ENCODE assay signal across 25 cellular contexts in the genomic region with DNA sequence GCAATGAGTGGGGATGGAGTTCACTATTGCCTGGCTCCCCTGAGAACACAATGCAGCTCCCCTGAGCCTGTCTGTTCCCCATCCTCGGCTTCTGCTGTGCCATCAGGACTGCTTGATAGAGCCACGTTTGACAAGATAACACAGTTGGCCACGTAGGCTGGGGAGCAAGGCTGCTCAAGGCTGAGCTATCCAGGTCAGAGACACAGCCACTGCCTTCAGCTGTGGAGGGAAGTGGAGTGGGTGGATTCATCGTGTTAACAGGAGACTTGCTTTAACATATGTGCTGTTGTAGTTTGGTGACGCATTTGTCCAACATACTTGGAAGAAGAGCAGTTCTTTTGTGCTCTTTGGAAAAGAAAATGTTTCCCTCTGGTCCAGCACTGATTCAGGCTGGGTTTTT.
"Had no signal": no experiment of that assay in that cellular context is flagged by ENCODE, and none has a peak within 500 bp of the region (broad histone marks: within the 10 kb centered on the region; RNA-seq: fewer than 3 reads in every experiment).

No MANE protein-coding gene starts in this region.

- DNase-seq: islet precursor cell; left ventricle myocardium inferior; midbrain; naive thymus-derived CD8-positive, alpha-beta T cell; nucleus accumbens; psoas muscle; right lobe of liver; stimulated activated CD4-positive, alpha-beta T cell treated with anti-CD3 and anti-CD28 coated beads, Interleukin-12 subunit alpha, Interleukin-12 subunit beta, amount 100 ng/mL, for 4 hours; stimulated activated CD4-positive, alpha-beta T cell treated with anti-CD3 and anti-CD28 coated beads, Interleukin-15, amount 100 ng/mL, for 24 hours; stimulated activated CD4-positive, alpha-beta T cell treated with anti-CD3 and anti-CD28 coated beads, Interleukin-2, amount 100 ng/mL, for 24 hours; stimulated activated CD4-positive, alpha-beta T cell treated with anti-CD3 and anti-CD28 coated beads, Interleukin-4, amount 100 ng/mL, for 1 hour; stimulated activated naive CD4-positive, alpha-beta T cell treated with Interleukin-2 at 50 U/mL for 16 hours; stimulated activated naive CD8-positive, alpha-beta T cell treated with anti-CD3 and anti-CD28 coated beads, Interleukin-15, amount 100 ng/mL, for 72 hours; substantia nigra; testis; thyroid gland; transverse colon; upper lobe of left lung had no signal

- H3K4me3 Mint-ChIP-seq: naive thymus-derived CD8-positive, alpha-beta T cell; nephron; neural crest cell; stimulated activated naive CD8-positive, alpha-beta T cell treated with anti-CD3 and anti-CD28 coated beads, Interleukin-15, amount 100 ng/mL, for 72 hours had no signal

- H3K4me1 Mint-ChIP-seq: nephron; stimulated activated naive CD8-positive, alpha-beta T cell treated with anti-CD3 and anti-CD28 coated beads, Interleukin-15, amount 100 ng/mL, for 72 hours had no signal

- H3K27me3 Mint-ChIP-seq: stimulated activated naive CD8-positive, alpha-beta T cell treated with anti-CD3 and anti-CD28 coated beads, Interleukin-15, amount 100 ng/mL, for 72 hours had no signal

- H3K4me3 ChIP-seq: hepatocyte, left ventricle myocardium inferior, lung, psoas muscle, right lobe of liver, skin epidermis, testis, thyroid gland, transverse colon, upper lobe of left lung, vagina had no signal

- H3K27me3 ChIP-seq: hepatocyte, right lobe of liver, testis, thyroid gland, transverse colon, upper lobe of left lung, vagina had no signal

- ATAC-seq: naive thymus-derived CD8-positive, alpha-beta T cell; psoas muscle; right lobe of liver; stimulated activated naive CD8-positive, alpha-beta T cell treated with anti-CD3 and anti-CD28 coated beads, Interleukin-15, amount 100 ng/mL, for 72 hours had no signal

- H3K9me3 Mint-ChIP-seq: nephron; neural crest cell; stimulated activated naive CD8-positive, alpha-beta T cell treated with anti-CD3 and anti-CD28 coated beads, Interleukin-15, amount 100 ng/mL, for 72 hours had no signal

- H3K27ac Mint-ChIP-seq: stimulated activated naive CD8-positive, alpha-beta T cell treated with anti-CD3 and anti-CD28 coated beads, Interleukin-15, amount 100 ng/mL, for 72 hours had no signal

- H3K9me3 ChIP-seq: left ventricle myocardium inferior, psoas muscle, right lobe of liver, testis, thyroid gland, transverse colon, upper lobe of left lung, vagina had no signal

- H3K27ac ChIP-seq: hepatocyte, left ventricle myocardium inferior, parathyroid adenoma, psoas muscle, right lobe of liver, skin epidermis, testis, thyroid gland, transverse colon, upper lobe of left lung, vagina had no signal

- H3K4me1 ChIP-seq: psoas muscle, right lobe of liver, testis, transverse colon, upper lobe of left lung, vagina had no signal
